In the genomic region with DNA sequence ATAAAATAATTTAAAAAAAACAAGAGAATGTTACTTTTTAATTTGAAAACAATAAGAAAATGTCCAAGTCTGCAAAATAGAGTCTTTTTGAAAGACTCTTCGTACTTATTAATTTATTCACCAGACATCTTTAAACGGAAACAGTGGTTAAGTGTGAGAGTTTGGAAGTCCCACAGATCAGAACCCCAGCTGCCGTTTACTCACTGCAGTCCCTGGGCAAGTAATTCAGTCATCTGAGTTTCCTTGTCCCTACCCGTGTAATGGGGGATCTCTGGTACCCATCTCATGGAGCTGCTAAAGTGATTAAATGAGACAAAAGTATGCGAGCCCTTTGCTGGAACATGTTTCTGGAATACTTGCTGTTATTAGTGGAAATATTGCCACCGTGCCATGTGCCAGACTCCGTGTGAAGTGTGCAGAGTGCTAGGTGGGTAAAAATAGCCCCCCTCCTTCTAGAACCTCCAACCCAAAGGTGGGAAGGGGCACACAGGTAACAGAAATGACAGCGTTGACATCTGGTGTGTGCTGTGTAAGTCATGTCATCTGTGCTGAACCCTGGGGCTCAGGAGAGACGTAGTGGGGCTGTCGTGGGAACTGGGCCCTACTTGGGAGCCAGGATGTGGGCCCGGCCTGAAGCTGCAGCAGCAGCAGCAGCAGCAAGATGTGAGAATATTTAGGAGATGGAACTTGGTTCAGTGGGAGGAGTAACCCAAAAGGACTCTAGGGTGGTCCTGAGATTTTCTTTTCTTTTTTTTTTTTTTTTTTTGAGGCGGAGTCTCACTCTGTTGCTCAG, we compare ENCODE assay signal across 17 cellular contexts.
DNase-seq lines count a peak whose midpoint lies in the region; ATAC-seq and TF ChIP-seq lines count a peak whose summit lies in the region.
"Had no signal": no experiment of that assay in that cellular context is flagged by ENCODE, and none has a peak within 500 bp of the region (broad histone marks: within the 10 kb centered on the region; RNA-seq: fewer than 3 reads in every experiment).

No MANE protein-coding gene starts in this region.

- peaks cover 13% of the 10 kb centered on the region for H3K36me3 Mint-ChIP-seq in dendritic cell treated with granulocyte-macrophage colony-stimulating factor and Interleukin-4, amounts not matched to agents 40 ng/mL and 50 ng/mL, for 4 days (ENCODE audit: low read depth)
- no peaks in the 10 kb centered on the region for H3K36me3 Mint-ChIP-seq in activated CD8-positive, alpha-beta memory T cell treated with anti-CD3 and anti-CD28 coated beads, Interleukin-2, amount 10 ng/mL, durations not matched to agents 7 days and 5 days

- H3K4me1 ChIP-seq in gastrocnemius medialis = peaks cover 58 to 67% of the 10 kb centered on the region in 2 donors
- H3K4me1 ChIP-seq in esophagus muscularis mucosa = peaks cover 40 to 75% (median 72%) of the 10 kb centered on the region in 4 donors

- no peak for TF ChIP-seq EP300 in esophagus muscularis mucosa (IDR thresholded peaks at IDR 0.05)

- TF ChIP-seq POLR2A in gastrocnemius medialis (IDR thresholded peaks at IDR 0.05) = no peak
- TF ChIP-seq POLR2A in esophagus muscularis mucosa (IDR thresholded peaks at IDR 0.05; ENCODE audit: low read depth) = no peak

- H3K27me3 Mint-ChIP-seq in dendritic cell treated with granulocyte-macrophage colony-stimulating factor and Interleukin-4, amounts not matched to agents 40 ng/mL and 50 ng/mL, for 4 days = no peaks in the 10 kb centered on the region
- no peaks in the 10 kb centered on the region for H3K27me3 Mint-ChIP-seq in activated CD8-positive, alpha-beta memory T cell treated with anti-CD3 and anti-CD28 coated beads, Interleukin-2, amount 10 ng/mL, durations not matched to agents 7 days and 5 days
- H3K27me3 Mint-ChIP-seq: type B pancreatic cell had no signal

- ATAC-seq in gastrocnemius medialis (no peak), GM21737 (IDR thresholded peaks at IDR 0.05; ENCODE audit: unreplicated experiment) (no peak)
- ATAC-seq in activated CD8-positive, alpha-beta memory T cell treated with anti-CD3 and anti-CD28 coated beads, Interleukin-2, amount 10 ng/mL, durations not matched to agents 7 days and 5 days = no peak

- 83% methylated on average over 12 of the region's 12 CpGs for WGBS in esophagus muscularis mucosa

- no peaks in the 10 kb centered on the region for H3K27me3 ChIP-seq in gastrocnemius medialis
- H3K27me3 ChIP-seq in esophagus muscularis mucosa = no peaks in the 10 kb centered on the region
- H3K27me3 ChIP-seq: ovary had no signal

- no peaks in the 10 kb centered on the region for H3K9me3 ChIP-seq in gastrocnemius medialis
- H3K9me3 ChIP-seq in esophagus muscularis mucosa = no peaks in the 10 kb centered on the region
- H3K9me3 ChIP-seq: ovary had no signal

- peaks cover 48% of the 10 kb centered on the region for H3K4me1 Mint-ChIP-seq in dendritic cell treated with granulocyte-macrophage colony-stimulating factor and Interleukin-4, amounts not matched to agents 40 ng/mL and 50 ng/mL, for 4 days (ENCODE audit: low read depth)
- H3K4me1 Mint-ChIP-seq in activated CD8-positive, alpha-beta memory T cell treated with anti-CD3 and anti-CD28 coated beads, Interleukin-2, amount 10 ng/mL, durations not matched to agents 7 days and 5 days = peaks cover 12% of the 10 kb centered on the region

- CTCF ChIA-PET in activated CD8-positive, alpha-beta memory T cell treated with anti-CD3 and anti-CD28 coated beads, Interleukin-2, amount 10 ng/mL, durations not matched to agents 7 days and 5 days (lab: Charles Lee) = no interaction called here

- DNase-seq in NCI-H2171 treated with DMSO at 0.1 percent for 48 hours (lab: John Stamatoyannopoulos, UW) = peak; percentile 26
- no peak for DNase-seq in NCI-H2171 (lab: John Stamatoyannopoulos, UW)
- peak; percentile 62 for DNase-seq in Jurkat, Clone E6-1 (ENCODE audit: low read depth, low spot score)
- DNase-seq in gastrocnemius medialis = no peak
- no peak for DNase-seq in esophagus muscularis mucosa (ENCODE audit: extremely low spot score)
- no peak for DNase-seq in activated CD8-positive, alpha-beta memory T cell treated with anti-CD3 and anti-CD28 coated beads, Interleukin-2, amount 10 ng/mL, durations not matched to agents 7 days and 5 days
- DNase-seq: 8988T, anterior cingulate cortex, DMS79, NCI-H187 treated with DMSO at 0.1 percent for 48 hours, ovary, small intestine had no signal

- peak overlapping the region; percentile 2 for H3K27ac Mint-ChIP-seq in dendritic cell treated with granulocyte-macrophage colony-stimulating factor and Interleukin-4, amounts not matched to agents 40 ng/mL and 50 ng/mL, for 4 days
- no peak overlapping the region for H3K27ac Mint-ChIP-seq in activated CD8-positive, alpha-beta memory T cell treated with anti-CD3 and anti-CD28 coated beads, Interleukin-2, amount 10 ng/mL, durations not matched to agents 7 days and 5 days
- H3K27ac Mint-ChIP-seq: type B pancreatic cell had no signal

- H3K4me3 Mint-ChIP-seq in dendritic cell treated with granulocyte-macrophage colony-stimulating factor and Interleukin-4, amounts not matched to agents 40 ng/mL and 50 ng/mL, for 4 days = no peak overlapping the region
- H3K4me3 Mint-ChIP-seq in activated CD8-positive, alpha-beta memory T cell treated with anti-CD3 and anti-CD28 coated beads, Interleukin-2, amount 10 ng/mL, durations not matched to agents 7 days and 5 days = no peak overlapping the region
- H3K4me3 Mint-ChIP-seq: type B pancreatic cell had no signal

- H3K9me3 Mint-ChIP-seq in dendritic cell treated with granulocyte-macrophage colony-stimulating factor and Interleukin-4, amounts not matched to agents 40 ng/mL and 50 ng/mL, for 4 days = no peaks in the 10 kb centered on the region
- H3K9me3 Mint-ChIP-seq in activated CD8-positive, alpha-beta memory T cell treated with anti-CD3 and anti-CD28 coated beads, Interleukin-2, amount 10 ng/mL, durations not matched to agents 7 days and 5 days (ENCODE audit: low read depth) = no peaks in the 10 kb centered on the region
- H3K9me3 Mint-ChIP-seq: type B pancreatic cell had no signal

- intact Hi-C loops in dendritic cell treated with granulocyte-macrophage colony-stimulating factor and Interleukin-4, amounts not matched to agents 40 ng/mL and 50 ng/mL, for 4 days (cut with micrococcal nuclease) = no loop called here
- intact Hi-C loops in gastrocnemius medialis (cut with DNase I; ENCODE audit: low total_unique reads) (loop anchor here (5.0 kb wide), 2 partner anchors 101 to 189 kb away; no protein-coding TSS in a partner anchor), esophagus muscularis mucosa (cut with DNase I) (loop anchor here (5.0 to 10.0 kb wide), 2 partner anchors 141 to 167 kb away; a partner anchor contains a TSS)

- TF ChIP-seq CTCF in gastrocnemius medialis (IDR thresholded peaks at IDR 0.05 in 4 of 5, conservative IDR thresholded peaks at IDR 0.05 in 1 of 5) = no peak
- no peak for TF ChIP-seq CTCF in esophagus muscularis mucosa (IDR thresholded peaks at IDR 0.05)

- no peaks in the 10 kb centered on the region for H3K36me3 ChIP-seq in gastrocnemius medialis
- H3K36me3 ChIP-seq in esophagus muscularis mucosa = no peaks in the 10 kb centered on the region
- H3K36me3 ChIP-seq: ovary had no signal

- H3K27ac ChIP-seq in gastrocnemius medialis (peak overlapping the region; percentile 89 to 96 (median 94)), esophagus muscularis mucosa (replicated peaks in 1 of 4) (peak overlapping the region in 1 of 4 donors; percentile 30)
- H3K27ac ChIP-seq: C4-2B, ovary, PC-9 had no signal

- in situ Hi-C loops in gastrocnemius medialis (cut with MboI; ENCODE audit: low sequenced_read_pairs in 4 of 4) = loop anchor here in 1 of 4 donors (10.0 kb wide), 1 partner anchor 93 kb away; no protein-coding TSS in a partner anchor

- H3K4me3 ChIP-seq in Jurkat, Clone E6-1 (ENCODE audit: low read length) = no peak overlapping the region
- H3K4me3 ChIP-seq in gastrocnemius medialis (no peak overlapping the region), esophagus muscularis mucosa (no peak overlapping the region)
- H3K4me3 ChIP-seq: ovary, PC-9 had no signal

Comparison
In these comparisons a context has a peak if more than half of its experiments do, and no peak if none do; other contexts are left out.
1. DNase-seq: peak in NCI-H2171 treated with DMSO at 0.1 percent for 48 hours (single experiment) and Jurkat, Clone E6-1 (single experiment); none in NCI-H2171 (single experiment), gastrocnemius medialis (0 of 2), esophagus muscularis mucosa (single experiment) and activated CD8-positive, alpha-beta memory T cell treated with anti-CD3 and anti-CD28 coated beads, Interleukin-2, amount 10 ng/mL, durations not matched to agents 7 days and 5 days (single experiment).